ENCODE assay signal across 8 cellular contexts in genomic region chr22:28883917-28884753, GRCh38. TPM values are rescaled to one million over a fixed set of nuclear protein-coding genes. Genes with fewer than 3 reads are reported as not detected.
DNase-seq lines count a peak whose midpoint lies in the region; ATAC-seq and TF ChIP-seq lines count a peak whose summit lies in the region.

No MANE protein-coding gene starts in this region.

- TF ChIP-seq CTCF in dorsolateral prefrontal cortex (IDR thresholded peaks at IDR 0.05 in 54 of 56, conservative IDR thresholded peaks at IDR 0.05 in 2 of 56; ENCODE audit: low read depth in 1 of 56, partially characterized antibody in 56 of 56) (no peak), suprapubic skin (IDR thresholded peaks at IDR 0.05) (no peak)

- H3K4me3 ChIP-seq in dorsolateral prefrontal cortex (peak overlapping the region; percentile 53 to 83 (median 72)), suprapubic skin (peak overlapping the region; percentile 72)

- ATAC-seq in HG03571 (IDR thresholded peaks at IDR 0.05; ENCODE audit: unreplicated experiment) (peak; percentile 2), memory B cell (ENCODE audit: low read depth) (peak; percentile 26), GM21360 (IDR thresholded peaks at IDR 0.05; ENCODE audit: unreplicated experiment) (no peak)

- H3K27me3 ChIP-seq in dorsolateral prefrontal cortex (no peaks in the 10 kb centered on the region), suprapubic skin (no peaks in the 10 kb centered on the region)

- H3K36me3 Mint-ChIP-seq in memory B cell: no peaks in the 10 kb centered on the region

- WGBS in suprapubic skin: 12% methylated on average over 16 of the region's 79 CpGs

- no peak overlapping the region for H3K27ac Mint-ChIP-seq in memory B cell

- H3K4me1 Mint-ChIP-seq in memory B cell: peaks cover 17% of the 10 kb centered on the region

- peaks cover 3% of the 10 kb centered on the region for H3K27me3 Mint-ChIP-seq in memory B cell

- no peak for TF ChIP-seq POLR2A in suprapubic skin (IDR thresholded peaks at IDR 0.05)

- H3K4me3 Mint-ChIP-seq in memory B cell: peak overlapping the region; percentile 59

- H3K9me3 Mint-ChIP-seq in memory B cell: peaks cover 1% of the 10 kb centered on the region

- peak overlapping the region in 40 of 59 donors; percentile 2 to 81 (median 59) for H3K27ac ChIP-seq in dorsolateral prefrontal cortex
- H3K27ac ChIP-seq in suprapubic skin: peak overlapping the region; percentile 68

- no peaks in the 10 kb centered on the region for H3K9me3 ChIP-seq in suprapubic skin

- H3K4me1 ChIP-seq in suprapubic skin: peaks cover 18% of the 10 kb centered on the region

- intact Hi-C loops in dorsolateral prefrontal cortex (cut with DNase I): loop anchor here in 1 of 2 donors (2.0 kb wide), 1 partner anchor 141 kb away; the partner anchor contains the start of gene HSCB

- H3K36me3 ChIP-seq in suprapubic skin: no peaks in the 10 kb centered on the region

- peak; percentile 41 for DNase-seq in ELF-1 (ENCODE audit: low read depth, low spot score)
- peak; percentile 11 for DNase-seq in activated CD4-positive, alpha-beta T cell treated with anti-CD3 and anti-CD28 coated beads for 1 hour
- peak in 4 of 10 donors; percentile 12 to 50 (median 38) for DNase-seq in dorsolateral prefrontal cortex
- peak; percentile 27 to 56 for DNase-seq in memory B cell (ENCODE audit: low spot score in 2 of 2)
- peak in 1 of 2 donors; percentile 72 for DNase-seq in suprapubic skin (ENCODE audit: low spot score in 2 of 2)
- no peak for DNase-seq in epidermal melanocyte (ENCODE audit: insufficient read length, low spot score)

- no peak for TF ChIP-seq EP300 in suprapubic skin (IDR thresholded peaks at IDR 0.05)

RNA-seq across cellular contexts. Expression of gene ZNRF3, which starts 0.8 kb away (rescaled TPM):
- total RNA-seq in dorsolateral prefrontal cortex (10 to 100 TPM; 13.3 to 65.5 (median 24.6) TPM), suprapubic skin (10 to 100 TPM; 13.3 to 20.7 (median 18.4) TPM)
